ENCODE assay signal across 7 cellular contexts in the genomic region with DNA sequence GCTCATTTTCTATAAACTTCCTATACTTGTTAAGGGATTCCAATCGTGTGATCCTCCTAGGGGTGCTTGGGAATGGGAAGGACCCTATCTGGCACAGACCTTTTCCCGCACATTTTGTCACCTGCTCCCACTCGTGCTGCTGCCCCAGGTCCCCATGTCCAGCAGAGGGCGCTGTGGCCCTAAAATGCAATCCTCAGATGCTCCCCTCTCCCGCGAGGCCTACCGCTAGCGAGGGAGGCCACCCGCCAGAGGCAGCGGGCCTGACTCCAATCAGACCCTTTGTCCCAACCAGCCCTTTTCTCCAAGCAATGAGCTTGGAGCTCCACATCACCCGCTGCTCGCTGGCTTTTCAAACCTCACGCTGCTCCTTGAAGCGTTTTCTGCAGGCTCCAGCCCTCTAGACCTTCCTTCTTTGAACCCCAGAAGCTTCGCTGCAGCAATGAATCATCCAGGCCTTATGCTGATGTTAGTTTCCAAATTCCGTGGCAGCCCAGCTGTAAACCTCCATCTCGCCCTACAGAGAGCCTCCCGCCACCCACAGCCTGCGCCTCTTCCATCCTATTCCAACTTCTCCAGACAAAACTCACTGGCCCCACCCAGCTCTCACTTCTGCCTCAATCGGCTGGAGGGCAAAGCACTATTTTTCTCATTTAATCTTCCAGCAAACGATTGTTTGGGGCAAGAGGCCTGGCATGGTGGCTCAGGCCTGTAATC. TPM values are rescaled to one million over a fixed set of nuclear protein-coding genes. Genes with fewer than 3 reads are reported as not detected.
A peak's percentile ranks its signal among the peaks of the same experiment; 100 is the strongest.
DNase-seq lines count a peak whose midpoint lies in the region; ATAC-seq and FAIRE-seq lines count a peak whose summit lies in the region.

No MANE protein-coding gene starts in this region.

- peak; percentile 94 for ATAC-seq in left ventricle myocardium superior
- no peak for ATAC-seq in GM19467 (IDR thresholded peaks at IDR 0.05; ENCODE audit: unreplicated experiment)

- intact Hi-C loops in left ventricle myocardium superior (cut with micrococcal nuclease): loop anchor here (5.0 kb wide), 1 partner anchor 104 kb away; no protein-coding TSS in a partner anchor

- no peak overlapping the region for H3K9ac ChIP-seq in rectal smooth muscle tissue (ENCODE audit: low read length)

- H3K27ac ChIP-seq in rectal smooth muscle tissue (ENCODE audit: low read depth, low read length): peak overlapping the region; percentile 16

- H3K27me3 ChIP-seq in rectal smooth muscle tissue (ENCODE audit: control insufficient read depth, insufficient read depth, low read length): no peaks in the 10 kb centered on the region

- peak; percentile 86 for FAIRE-seq in GM18507 (lab: Jason Lieb, UNC)

- peak overlapping the region; percentile 14 for H3K4me3 ChIP-seq in rectal smooth muscle tissue (ENCODE audit: low read length)

- peak; percentile 83 for DNase-seq in GM18507 (ENCODE audit: extremely low spot score, insufficient read length, low read depth)
- peak; percentile 83 for DNase-seq in NCI-H1694 treated with DMSO at 0.1 percent for 48 hours (lab: John Stamatoyannopoulos, UW)
- peak; percentile 55 to 80 (median 74) for DNase-seq in T-helper 2 cell
- peak; percentile 77 for DNase-seq in amniotic epithelial cell (ENCODE audit: low read depth)
- DNase-seq in left ventricle myocardium superior: peak; percentile 94

- H3K4me1 ChIP-seq in rectal smooth muscle tissue (ENCODE audit: control insufficient read depth, insufficient read depth, low read length): peaks cover 4% of the 10 kb centered on the region

- H3K36me3 ChIP-seq in rectal smooth muscle tissue (ENCODE audit: control insufficient read depth, insufficient read depth, low read length): no peaks in the 10 kb centered on the region

RNA-seq across cellular contexts. Expression of gene FZD2, which starts 23.6 kb away (rescaled TPM):
- total RNA-seq in left ventricle myocardium superior: 3.1 TPM

RNA-seq across cellular contexts. Expression of gene GPATCH8, which starts 30.5 kb away (rescaled TPM):
- 19.8 TPM for total RNA-seq in left ventricle myocardium superior
